ENCODE assay signal across 8 cellular contexts in the genomic region with DNA sequence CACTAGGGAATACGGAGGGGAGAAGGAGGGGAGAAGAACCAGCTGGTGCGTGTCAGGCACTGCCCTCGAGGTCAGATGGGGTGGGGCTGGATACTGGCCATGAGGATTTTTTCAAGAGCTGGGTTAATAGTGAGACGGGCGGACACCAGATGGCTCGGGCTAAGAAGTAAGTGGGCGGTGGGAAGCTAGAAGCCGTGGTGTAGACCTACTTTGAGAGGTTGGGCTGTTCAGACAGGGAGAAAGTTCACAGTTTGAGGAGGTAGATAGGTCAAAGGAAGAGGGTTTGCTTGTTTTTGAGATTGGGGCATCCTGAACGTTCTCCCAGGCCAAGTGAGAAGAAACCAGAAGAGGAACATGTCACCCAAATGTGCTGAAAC.
DNase-seq lines count a peak whose midpoint lies in the region; ATAC-seq, FAIRE-seq and TF ChIP-seq lines count a peak whose summit lies in the region.

No MANE protein-coding gene starts in this region.

- TF ChIP-seq POLR2A in GM18505 (IDR thresholded peaks at IDR 0.05; ENCODE audit: borderline replicate concordance, extremely low read depth, insufficient read depth, insufficient read length) = no peak

- peaks cover 34% of the 10 kb centered on the region; the same call in 1 of the 2 replicates for H3K9me3 ChIP-seq in OCI-LY3 (ENCODE audit: insufficient read depth, low read length)

- H2AFZ ChIP-seq in OCI-LY3 (ENCODE audit: low read depth, low read length) = no peak overlapping the region; the same call in 1 of the 2 replicates

- H3K27ac ChIP-seq in OCI-LY3 (ENCODE audit: low read length) (no peak overlapping the region), temporal lobe (ENCODE audit: low read depth, low read length) (peak overlapping the region; percentile 69)

- peak; percentile 29 to 62 for ATAC-seq in left cardiac atrium
- ATAC-seq in GM18505 (IDR thresholded peaks at IDR 0.05; ENCODE audit: unreplicated experiment) = no peak

- 0 out of 2 replicates have a peak overlapping the region, but pooled peaks have one; percentile 4 for H3K4me3 ChIP-seq in OCI-LY3 (ENCODE audit: low read length)

- no peaks in the 10 kb centered on the region for H3K36me3 ChIP-seq in OCI-LY3 (replicated peaks; ENCODE audit: low read depth, low read length)

- peaks cover 39% of the 10 kb centered on the region for H3K4me1 ChIP-seq in OCI-LY3 (ENCODE audit: low read length)

- intact Hi-C loops in left cardiac atrium (cut with DNase I) = no loop called here

- H3K9ac ChIP-seq in OCI-LY3 (ENCODE audit: low read length) = peak overlapping the region; percentile 1; the same call in 1 of the 2 replicates

- H3K4me2 ChIP-seq in OCI-LY3 (ENCODE audit: low read length) = peak overlapping the region; percentile 40

- TF ChIP-seq CTCF in OCI-LY3 (IDR thresholded peaks at IDR 0.05; ENCODE audit: low read depth, low read length) = no peak

- H4K20me1 ChIP-seq in OCI-LY3 (ENCODE audit: insufficient read depth, low read length) = no peaks in the 10 kb centered on the region

- peak; percentile 41 for DNase-seq in activated CD4-positive, CD25-positive, alpha-beta regulatory T cell treated with anti-CD3 and anti-CD28 coated beads, Interleukin-2, amount 50 U/mL, for 72 hours
- no peak for DNase-seq in activated CD4-positive, CD25-positive, alpha-beta regulatory T cell (lab: John Stamatoyannopoulos, UW)
- DNase-seq in left cardiac atrium = peak; percentile 66
- no peak for DNase-seq in urothelium cell line (ENCODE audit: low spot score)
- no peak for DNase-seq in NCI-H2171 (lab: John Stamatoyannopoulos, UW)

- peaks cover 7% of the 10 kb centered on the region; the same call in 1 of the 2 replicates for H3K27me3 ChIP-seq in OCI-LY3 (ENCODE audit: low read depth, low read length)

- no peaks in the 10 kb centered on the region for H3K79me2 ChIP-seq in OCI-LY3 (ENCODE audit: low read length)

- FAIRE-seq in urothelium cell line (lab: Jason Lieb, UNC) = no peak

Comparison
In these comparisons a context has a peak if more than half of its experiments do, and no peak if none do; other contexts are left out.
1. DNase-seq: peak in activated CD4-positive, CD25-positive, alpha-beta regulatory T cell treated with anti-CD3 and anti-CD28 coated beads, Interleukin-2, amount 50 U/mL, for 72 hours (single experiment) and left cardiac atrium (single experiment); none in activated CD4-positive, CD25-positive, alpha-beta regulatory T cell (0 of 4), urothelium cell line (single experiment) and NCI-H2171 (single experiment).